ENCODE assay signal across 20 cellular contexts in the genomic region with DNA sequence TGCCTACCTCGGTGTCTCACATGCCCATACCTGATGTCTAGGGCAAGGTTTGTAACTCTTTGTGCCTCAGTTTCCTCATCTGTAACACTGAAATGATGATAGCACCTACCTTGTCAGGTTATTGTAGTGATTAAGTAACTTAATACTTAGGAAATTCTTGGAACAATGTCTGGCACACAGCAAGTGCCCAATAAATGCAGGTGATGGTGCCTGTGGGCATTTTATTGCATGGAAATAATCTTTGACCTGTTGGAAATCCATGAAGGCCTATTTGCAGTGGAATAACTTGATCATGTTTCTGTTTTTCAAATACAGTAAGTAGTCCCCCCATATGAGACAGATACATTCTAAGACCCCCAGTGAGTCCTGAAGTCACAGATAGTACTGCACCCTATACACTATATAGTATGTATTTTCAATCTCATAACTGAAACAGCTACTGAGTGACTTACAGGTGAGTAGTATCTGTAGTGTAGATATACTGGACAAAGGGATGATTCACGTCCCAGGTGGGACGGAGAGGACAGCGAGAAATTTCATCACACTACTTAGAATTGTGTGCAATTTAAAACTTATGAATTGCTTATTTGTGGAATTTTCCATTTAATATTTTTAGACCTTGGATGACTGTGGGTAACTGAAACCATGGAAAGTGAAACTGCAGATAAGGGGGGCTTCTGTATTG. TPM values are rescaled to one million over a fixed set of nuclear protein-coding genes. Genes with fewer than 3 reads are reported as not detected.
DNase-seq lines count a peak whose midpoint lies in the region; ATAC-seq, FAIRE-seq and TF ChIP-seq lines count a peak whose summit lies in the region.
"Had no signal": no experiment of that assay in that cellular context is flagged by ENCODE, and none has a peak within 500 bp of the region (broad histone marks: within the 10 kb centered on the region; RNA-seq: fewer than 3 reads in every experiment).

No MANE protein-coding gene starts in this region.

- H4K8ac ChIP-seq in H9 (replicated peaks; ENCODE audit: insufficient read length, low read depth, low read length): no peak overlapping the region

- H2BK12ac ChIP-seq in H9 (ENCODE audit: insufficient read length, low read depth, low read length): no peak overlapping the region

- no peak for TF ChIP-seq CTCF in H9 (conservative IDR thresholded peaks at IDR 0.05)
- no peak for TF ChIP-seq CTCF in astrocyte (IDR thresholded peaks at IDR 0.05; ENCODE audit: insufficient read depth, low read depth, low read length)
- no peak for TF ChIP-seq CTCF in omental fat pad (IDR thresholded peaks at IDR 0.05)

- no peaks in the 10 kb centered on the region for H4K20me1 ChIP-seq in H9 (ENCODE audit: control insufficient read depth, insufficient read depth, insufficient read length)
- H4K20me1 ChIP-seq in astrocyte (ENCODE audit: insufficient read depth, low read length): no peaks in the 10 kb centered on the region

- H4K91ac ChIP-seq in H9 (ENCODE audit: insufficient read length, low read depth, low read length): no peak overlapping the region

- no peak overlapping the region for H2BK15ac ChIP-seq in H9 (ENCODE audit: low read depth, low read length)

- H3K18ac ChIP-seq in H9 (ENCODE audit: insufficient read length, low read depth, low read length): no peak overlapping the region

- no peak overlapping the region for H3K4ac ChIP-seq in H9 (ENCODE audit: low read depth, low read length)

- H3K4me3 ChIP-seq in ACC112 (ENCODE audit: low read depth, low read length): no peak overlapping the region
- no peak overlapping the region for H3K4me3 ChIP-seq in astrocyte (ENCODE audit: insufficient read depth, low read depth, low read length)
- H3K4me3 ChIP-seq: left ventricle myocardium inferior, spleen, vagina had no signal

- H2AFZ ChIP-seq in ACC112 (ENCODE audit: low read length, unreplicated experiment): no peak overlapping the region
- no peak overlapping the region for H2AFZ ChIP-seq in H9 (ENCODE audit: low read length)
- H2AFZ ChIP-seq in astrocyte (ENCODE audit: low read depth, low read length): no peak overlapping the region

- H3K27ac ChIP-seq in ACC112 (ENCODE audit: low read depth, low read length) (peak overlapping the region; percentile 81), H9 (ENCODE audit: insufficient read length, low read depth, low read length) (no peak overlapping the region), astrocyte (ENCODE audit: low read depth, low read length) (no peak overlapping the region)
- H3K27ac ChIP-seq: left ventricle myocardium inferior, spleen, vagina had no signal

- H3K36me3 ChIP-seq in ACC112 (ENCODE audit: insufficient read depth, low read length): no peaks in the 10 kb centered on the region
- H3K36me3 ChIP-seq in astrocyte (ENCODE audit: insufficient read depth, low read length): no peaks in the 10 kb centered on the region
- H3K36me3 ChIP-seq: spleen, vagina had no signal

- H3K56ac ChIP-seq in H9 (ENCODE audit: insufficient read length, low read depth, low read length): no peak overlapping the region

- H2BK120ac ChIP-seq in H9 (ENCODE audit: low read depth, low read length, poor library complexity, severe bottlenecking): no peak overlapping the region

- H3K4me1 Mint-ChIP-seq in H9 (peaks cover 37 to 40% of the 10 kb centered on the region in 2 experiments), astrocyte (ENCODE audit: low read depth, unreplicated experiment) (peaks cover 22% of the 10 kb centered on the region), T-cell (peaks cover 55 to 72% (median 70%) of the 10 kb centered on the region in 3 donors)

- no CpG with 5 or more reads among the region's 4 CpGs for WGBS in H9 (ENCODE audit: extremely low coverage, insufficient read length, low lambda C conversion rate)

- H3K4me3 Mint-ChIP-seq in H9: no peak overlapping the region
- no peak overlapping the region for H3K4me3 Mint-ChIP-seq in astrocyte (ENCODE audit: unreplicated experiment)
- no peak overlapping the region for H3K4me3 Mint-ChIP-seq in T-cell
- H3K4me3 Mint-ChIP-seq: endodermal cell had no signal

- H3K14ac ChIP-seq in H9 (ENCODE audit: insufficient read depth, low read length): no peak overlapping the region

- no peak overlapping the region for H3K9ac ChIP-seq in H9 (ENCODE audit: extremely low read depth, insufficient read length, low read length)
- H3K9ac ChIP-seq in astrocyte (ENCODE audit: low read length): no peak overlapping the region

- peak overlapping the region in 1 of 3 experiments; percentile 5; a peak in 1 of 7 replicates for H3K27ac Mint-ChIP-seq in H9
- no peak overlapping the region for H3K27ac Mint-ChIP-seq in astrocyte (ENCODE audit: unreplicated experiment)
- peak overlapping the region in 1 of 2 donors; percentile 13 for H3K27ac Mint-ChIP-seq in T-cell
- H3K27ac Mint-ChIP-seq: B cell had no signal

- no peaks in the 10 kb centered on the region for H3K23me2 ChIP-seq in H9 (ENCODE audit: insufficient read length, low read depth, low read length, poor library complexity, severe bottlenecking)

- ATAC-seq in omental fat pad (ENCODE audit: low FRiP score) (peak; percentile 21), T-cell (replicated peaks in 1 of 4) (no peak), GM21786 (IDR thresholded peaks at IDR 0.05; ENCODE audit: unreplicated experiment) (no peak)

- H2AK5ac ChIP-seq in H9 (ENCODE audit: insufficient read length, low read length): peak overlapping the region; percentile 27

- no peak overlapping the region for H3T11ph ChIP-seq in H9 (ENCODE audit: low read length)

- H4K5ac ChIP-seq in H9 (ENCODE audit: insufficient read length, low read depth, low read length): no peak overlapping the region

- H3K79me2 ChIP-seq in ACC112 (ENCODE audit: control insufficient read depth, insufficient read depth, low read length, unreplicated experiment): peaks cover 33% of the 10 kb centered on the region
- H3K79me2 ChIP-seq in H9 (ENCODE audit: insufficient read depth, low read length): peaks cover 12% of the 10 kb centered on the region; the same call in 1 of the 2 replicates
- H3K79me2 ChIP-seq in astrocyte (ENCODE audit: insufficient read depth, low read length): no peaks in the 10 kb centered on the region

- no peaks in the 10 kb centered on the region for H3K79me1 ChIP-seq in H9 (ENCODE audit: insufficient read depth, low read depth, low read length, poor library complexity, severe bottlenecking)

- CTCF ChIA-PET in T-cell (lab: Charles Lee): interaction anchor here in 1 of 2 donors (0.9 kb wide), 1 partner anchor 54 kb away, joined by 5 read pairs; no protein-coding TSS in a partner anchor

- H3K4me1 ChIP-seq in ACC112 (ENCODE audit: control insufficient read depth, insufficient read depth, low read length, unreplicated experiment) (peaks cover 39% of the 10 kb centered on the region), H9 (ENCODE audit: insufficient read depth, low read length) (peaks cover 6% of the 10 kb centered on the region; the same call in 1 of the 2 replicates), astrocyte (ENCODE audit: insufficient read depth, low read length) (peaks cover 6% of the 10 kb centered on the region)

- H3K23ac ChIP-seq in H9 (ENCODE audit: insufficient read length, low read depth, low read length): no peak overlapping the region

- no peaks in the 10 kb centered on the region for H3K27me3 Mint-ChIP-seq in H9 (ENCODE audit: low read depth)
- no peaks in the 10 kb centered on the region for H3K27me3 Mint-ChIP-seq in astrocyte (ENCODE audit: low read depth, unreplicated experiment)
- no peaks in the 10 kb centered on the region for H3K27me3 Mint-ChIP-seq in T-cell
- H3K27me3 Mint-ChIP-seq: B cell had no signal

- DNase-seq in H9 (no peak), astrocyte (ENCODE audit: low read depth) (no peak), omental fat pad (ENCODE audit: low spot score) (no peak), T-cell (no peak), superior temporal gyrus (ENCODE audit: extremely low spot score) (no peak), midbrain (lab: John Stamatoyannopoulos, UW) (no peak)
- DNase-seq: activated CD4-positive, CD25-positive, alpha-beta regulatory T cell treated with anti-CD3 and anti-CD28 coated beads, Interleukin-2, amount 50 U/mL, for 72 hours; activated CD8-positive, alpha-beta memory T cell treated with anti-CD3 and anti-CD28 coated beads, Interleukin-2, amount 50 U/mL, for 48 hours; endodermal cell; left ventricle myocardium inferior; MM.1S; NCI-H2081 treated with DMSO at 0.1 percent for 48 hours; NCI-H82; spleen; stimulated activated naive CD4-positive, alpha-beta T cell had no signal

- POLR2A ChIA-PET in T-cell (lab: Charles Lee): no interaction called here

- no peaks in the 10 kb centered on the region for H3K27me3 ChIP-seq in ACC112 (ENCODE audit: insufficient read depth, low read length)
- no peaks in the 10 kb centered on the region for H3K27me3 ChIP-seq in H9 (ENCODE audit: insufficient read depth, low read length)
- no peaks in the 10 kb centered on the region for H3K27me3 ChIP-seq in astrocyte (ENCODE audit: insufficient read depth, low read length)
- H3K27me3 ChIP-seq: spleen, vagina had no signal

- no peak overlapping the region for H2BK20ac ChIP-seq in H9 (ENCODE audit: low read depth, low read length, poor library complexity, severe bottlenecking)

- H2BK5ac ChIP-seq in H9 (ENCODE audit: insufficient read length, low read length): no peak overlapping the region

- FAIRE-seq in astrocyte (lab: Jason Lieb, UNC): no peak
- FAIRE-seq: frontal cortex had no signal

- H3K36me3 Mint-ChIP-seq in H9 (ENCODE audit: insufficient read depth in 1 of 3, low read depth in 3 of 3): peaks cover 3 to 5% (median 4%) of the 10 kb centered on the region in 3 experiments
- H3K36me3 Mint-ChIP-seq in astrocyte (ENCODE audit: low read depth, unreplicated experiment): no peaks in the 10 kb centered on the region
- H3K36me3 Mint-ChIP-seq in T-cell: peaks cover 8% of the 10 kb centered on the region

- H3K4me2 ChIP-seq in H9 (ENCODE audit: insufficient read depth, insufficient read length, low read length) (no peak overlapping the region), astrocyte (ENCODE audit: low read length) (peak overlapping the region; percentile 9)

- no peaks in the 10 kb centered on the region for H3K9me3 ChIP-seq in H9 (ENCODE audit: control insufficient read depth, low read depth, low read length)
- H3K9me3 ChIP-seq in astrocyte (ENCODE audit: insufficient read depth, low read depth, low read length): no peaks in the 10 kb centered on the region
- H3K9me3 ChIP-seq: left ventricle myocardium inferior, spleen, vagina had no signal

- H3K9me3 Mint-ChIP-seq in H9 (no peaks in the 10 kb centered on the region), astrocyte (ENCODE audit: unreplicated experiment) (no peaks in the 10 kb centered on the region), T-cell (no peaks in the 10 kb centered on the region)

RNA-seq across cellular contexts. Expression of a gene that starts 42.1 kb away (rescaled TPM):
- total RNA-seq in H9 (2021) (68.9 and 74.5 TPM in 2 replicates), astrocyte (55.3 and 58.2 TPM in 2 replicates), omental fat pad (100 to 1,000 TPM in 2 of 4 donors, 10 to 100 TPM in 2; 89.4 to 138 (median 103) TPM), T-cell (100 to 1,000 TPM in 2 of 5 donors, 10 to 100 TPM in 3; 65.3 to 112 (median 93.4) TPM)
